In the genomic region with DNA sequence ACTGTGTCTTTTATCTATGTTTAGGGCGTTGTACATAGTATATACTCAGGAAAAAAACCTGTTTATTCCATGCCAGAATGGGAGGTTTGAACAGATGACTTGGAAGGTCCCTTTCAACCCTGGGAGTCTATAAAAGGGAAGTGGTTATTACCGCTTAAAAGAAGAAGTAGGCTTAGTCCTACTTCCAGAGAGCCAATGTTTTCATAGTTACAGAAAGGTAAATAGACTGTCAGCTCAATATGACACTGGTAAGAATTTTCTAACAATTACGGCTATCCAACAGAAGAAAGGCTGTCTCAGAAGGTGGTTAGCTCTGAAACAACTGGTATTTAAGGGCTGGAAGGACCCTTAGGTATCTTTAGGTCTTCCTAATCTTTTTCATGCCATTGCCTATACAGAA, we compare ENCODE assay signal across 8 cellular contexts. TPM values are rescaled to one million over a fixed set of nuclear protein-coding genes. Genes with fewer than 3 reads are reported as not detected.
A peak's percentile ranks its signal among the peaks of the same experiment; 100 is the strongest.
DNase-seq lines count a peak whose midpoint lies in the region; ATAC-seq and TF ChIP-seq lines count a peak whose summit lies in the region.

No MANE protein-coding gene starts in this region.

- H3K56ac ChIP-seq in H9 (ENCODE audit: insufficient read length, low read depth, low read length) = no peak overlapping the region

- H3K9me3 ChIP-seq in H9 (ENCODE audit: control insufficient read depth, low read depth, low read length) (no peaks in the 10 kb centered on the region), MM.1S (replicated peaks; ENCODE audit: insufficient read depth, low read length) (no peaks in the 10 kb centered on the region), muscle layer of colon (ENCODE audit: low read length) (no peaks in the 10 kb centered on the region)

- H3K23ac ChIP-seq in H9 (ENCODE audit: insufficient read length, low read depth, low read length) = no peak overlapping the region

- no peak overlapping the region for H4K91ac ChIP-seq in H9 (ENCODE audit: insufficient read length, low read depth, low read length)

- H3K79me2 ChIP-seq in H9 (ENCODE audit: insufficient read depth, low read length) = peaks cover 9% of the 10 kb centered on the region; the same call in 1 of the 2 replicates
- H3K79me2 ChIP-seq in MM.1S (ENCODE audit: low read length) = peaks cover 39% of the 10 kb centered on the region

- H3K27ac ChIP-seq in H9 (ENCODE audit: insufficient read length, low read depth, low read length) = no peak overlapping the region
- H3K27ac ChIP-seq in MM.1S (ENCODE audit: low read length) = peak overlapping the region; percentile 79
- H3K27ac ChIP-seq in brain microvascular endothelial cell = no peak overlapping the region
- H3K27ac ChIP-seq in muscle layer of colon (ENCODE audit: low read depth, low read length) = no peak overlapping the region

- no peak for TF ChIP-seq POLR2A in lower leg skin (IDR thresholded peaks at IDR 0.05)

- H3K4me3 ChIP-seq in MM.1S (ENCODE audit: low read length) (peak overlapping the region; percentile 84), brain microvascular endothelial cell (ENCODE audit: low read depth, low read length) (peak overlapping the region; percentile 89), muscle layer of colon (ENCODE audit: low read depth in 1 of 2, low read length in 2 of 2) (peak overlapping the region in 1 of 2 donors; percentile 76), lower leg skin (ENCODE audit: low read depth, poor library complexity, severe bottlenecking) (no peak overlapping the region)

- no peak overlapping the region for H4K8ac ChIP-seq in H9 (replicated peaks; ENCODE audit: insufficient read length, low read depth, low read length)

- no peak overlapping the region for H3T11ph ChIP-seq in H9 (ENCODE audit: low read length)

- no CpG with 5 or more reads among the region's 3 CpGs for WGBS in H9 (ENCODE audit: extremely low coverage, insufficient read length, low lambda C conversion rate)
- WGBS in lower leg skin, 2 donors = 47 to 68% methylated on average over 3 of the region's 3 CpGs

- no peak overlapping the region for H2BK5ac ChIP-seq in H9 (ENCODE audit: insufficient read length, low read length)

- no peak overlapping the region for H3K14ac ChIP-seq in H9 (ENCODE audit: insufficient read depth, low read length)

- H3K36me3 ChIP-seq in MM.1S (replicated peaks; ENCODE audit: insufficient read depth, low read length) (peaks cover 8% of the 10 kb centered on the region; the same call in 1 of the 2 replicates), brain microvascular endothelial cell (replicated peaks) (no peaks in the 10 kb centered on the region), muscle layer of colon (ENCODE audit: insufficient read depth, low read length) (peaks cover 20% of the 10 kb centered on the region)

- no peak overlapping the region for H3K27ac Mint-ChIP-seq in H9

- no peak overlapping the region for H2BK15ac ChIP-seq in H9 (ENCODE audit: low read depth, low read length)

- H3K9ac ChIP-seq in H9 (ENCODE audit: extremely low read depth, insufficient read length, low read length) (no peak overlapping the region), MM.1S (ENCODE audit: low read length) (peak overlapping the region; percentile 76), muscle layer of colon (ENCODE audit: low read length) (peak overlapping the region; percentile 83)

- no peak overlapping the region for H3K4ac ChIP-seq in H9 (ENCODE audit: low read depth, low read length)

- H3K18ac ChIP-seq in H9 (ENCODE audit: insufficient read length, low read depth, low read length) = no peak overlapping the region

- no peak overlapping the region for H2BK20ac ChIP-seq in H9 (ENCODE audit: low read depth, low read length, poor library complexity, severe bottlenecking)

- no peak for DNase-seq in H9
- DNase-seq in MM.1S = peak; percentile 45
- DNase-seq in brain microvascular endothelial cell = no peak
- DNase-seq in lower leg skin (ENCODE audit: low spot score in 2 of 2) = no peak
- no peak for DNase-seq in stimulated activated CD4-positive, alpha-beta T cell treated with anti-CD3 and anti-CD28 coated beads, Interleukin-2, amount 100 ng/mL, for 24 hours
- no peak for DNase-seq in NCI-H1694 treated with DMSO at 0.1 percent for 48 hours (lab: John Stamatoyannopoulos, UW)

- peaks cover 11 to 33% (median 28%) of the 10 kb centered on the region in 3 experiments for H3K36me3 Mint-ChIP-seq in H9 (ENCODE audit: insufficient read depth in 1 of 3, low read depth in 3 of 3)

- H2BK120ac ChIP-seq in H9 (ENCODE audit: low read depth, low read length, poor library complexity, severe bottlenecking) = no peak overlapping the region

- H3K4me3 Mint-ChIP-seq in H9 = peak overlapping the region; percentile 98 to 99

- no peak overlapping the region for H2AK5ac ChIP-seq in H9 (ENCODE audit: insufficient read length, low read length)

- intact Hi-C loops in lower leg skin (cut with DNase I; ENCODE audit: low total_unique reads) = no loop called here

- in situ Hi-C loops in brain microvascular endothelial cell (cut with HindIII; ENCODE audit: low pct_ligation_motif_present, low sequenced_read_pairs) = no loop called here

- peaks cover 3% of the 10 kb centered on the region for H3K27me3 Mint-ChIP-seq in H9 (ENCODE audit: low read depth)

- H3K9me2 ChIP-seq in MM.1S (replicated peaks; ENCODE audit: insufficient read depth, low read length) = no peaks in the 10 kb centered on the region

- H3K4me1 ChIP-seq in H9 (ENCODE audit: insufficient read depth, low read length) = no peaks in the 10 kb centered on the region
- H3K4me1 ChIP-seq in MM.1S (ENCODE audit: low read length) = peaks cover 20% of the 10 kb centered on the region
- H3K4me1 ChIP-seq in muscle layer of colon (ENCODE audit: insufficient read depth, low read length) = peaks cover 16% of the 10 kb centered on the region

- peaks cover 12 to 15% of the 10 kb centered on the region in 2 experiments for H3K4me1 Mint-ChIP-seq in H9

- no peak for TF ChIP-seq CTCF in H9 (conservative IDR thresholded peaks at IDR 0.05)
- TF ChIP-seq CTCF in MM.1S (IDR thresholded peaks at IDR 0.05; ENCODE audit: low read length) = no peak
- no peak for TF ChIP-seq CTCF in brain microvascular endothelial cell (IDR thresholded peaks at IDR 0.05; ENCODE audit: low read depth, low read length, missing control alignments)
- no peak for TF ChIP-seq CTCF in lower leg skin (IDR thresholded peaks at IDR 0.05)

- no peak overlapping the region for H4K5ac ChIP-seq in H9 (ENCODE audit: insufficient read length, low read depth, low read length)

- no peaks in the 10 kb centered on the region for H3K23me2 ChIP-seq in H9 (ENCODE audit: insufficient read length, low read depth, low read length, poor library complexity, severe bottlenecking)

- no peaks in the 10 kb centered on the region for H3K27me3 ChIP-seq in H9 (ENCODE audit: insufficient read depth, low read length)
- H3K27me3 ChIP-seq in MM.1S (replicated peaks; ENCODE audit: insufficient read depth, low read length) = no peaks in the 10 kb centered on the region
- no peaks in the 10 kb centered on the region for H3K27me3 ChIP-seq in brain microvascular endothelial cell (replicated peaks)
- H3K27me3 ChIP-seq in muscle layer of colon (ENCODE audit: control insufficient read depth in 1 of 2, insufficient read depth in 2 of 2, low read length in 2 of 2) = no peaks in the 10 kb centered on the region

- no peak overlapping the region for H2AFZ ChIP-seq in H9 (ENCODE audit: low read length)
- H2AFZ ChIP-seq in MM.1S (ENCODE audit: low read length) = peak overlapping the region; percentile 85

- H3F3A ChIP-seq in MM.1S (ENCODE audit: insufficient read depth, low read length) = peaks cover 12% of the 10 kb centered on the region

- ATAC-seq in GM18498 (IDR thresholded peaks at IDR 0.05; ENCODE audit: unreplicated experiment) = peak; percentile 51

- no peaks in the 10 kb centered on the region for H4K20me1 ChIP-seq in H9 (ENCODE audit: control insufficient read depth, insufficient read depth, insufficient read length)
- H4K20me1 ChIP-seq in MM.1S (ENCODE audit: insufficient read depth, low read length) = no peaks in the 10 kb centered on the region

- H3K79me1 ChIP-seq in H9 (ENCODE audit: insufficient read depth, low read depth, low read length, poor library complexity, severe bottlenecking) = no peaks in the 10 kb centered on the region

- H2BK12ac ChIP-seq in H9 (ENCODE audit: insufficient read length, low read depth, low read length) = no peak overlapping the region

- no peaks in the 10 kb centered on the region; a peak in 1 of 5 replicates for H3K9me3 Mint-ChIP-seq in H9

- H3K4me2 ChIP-seq in H9 (ENCODE audit: insufficient read depth, insufficient read length, low read length) = peak overlapping the region; percentile 67
- peak overlapping the region; percentile 92 for H3K4me2 ChIP-seq in MM.1S (ENCODE audit: low read depth, low read length)

RNA-seq across cellular contexts. Expression of a gene that starts 1.1 kb away (rescaled TPM):
- 129 and 144 TPM in 2 replicates for total RNA-seq in H9 (2021)
- total RNA-seq in lower leg skin = 10 to 100 TPM; 13.5 to 25.3 (median 14.7) TPM

RNA-seq across cellular contexts. Expression of a gene that starts 49.3 kb away (rescaled TPM):
- 26.8 and 27.7 TPM in 2 replicates for total RNA-seq in H9 (2021)
- 1 to 10 TPM; 4.7 to 7.7 (median 6.3) TPM for total RNA-seq in lower leg skin
